Comparison of ENCODE assay signal across 27 cellular contexts in genomic region chr7:761101-761500, GRCh38.
"Had no signal": no experiment of that assay in that cellular context is flagged by ENCODE, and none has a peak within 500 bp of the region (broad histone marks: within the 10 kb centered on the region; RNA-seq: fewer than 3 reads in every experiment).

No MANE protein-coding gene starts in this region.

- H3K27ac Mint-ChIP-seq: stimulated activated naive B cell treated with anti-CD40 and anti-IgM and Interleukin-4, amounts not matched to agents 10 μg/mL and 1 μg/mL and 100 μg/mL, for 72 hours had no signal

- H3K4me1 ChIP-seq: left ventricle myocardium inferior, pancreas, prostate gland, testis, thyroid gland, transverse colon, vagina had no signal

- H3K9me3 Mint-ChIP-seq: immature natural killer cell; naive thymus-derived CD8-positive, alpha-beta T cell; nephron; neural crest cell; stimulated activated naive B cell treated with anti-CD40 and anti-IgM and Interleukin-4, amounts not matched to agents 10 μg/mL and 1 μg/mL and 100 μg/mL, for 72 hours had no signal

- ATAC-seq: naive thymus-derived CD8-positive, alpha-beta T cell; pancreas; right cardiac atrium; sciatic nerve; stimulated activated naive B cell treated with anti-CD40 and anti-IgM and Interleukin-4, amounts not matched to agents 10 μg/mL and 1 μg/mL and 100 μg/mL, for 72 hours; stimulated activated naive CD8-positive, alpha-beta T cell treated with anti-CD3 and anti-CD28 coated beads, Interleukin-15, Interleukin-2, amounts not matched to agents 100 U/mL and 50 U/mL, for 24 hours had no signal

- H3K4me1 Mint-ChIP-seq: immature natural killer cell; neural crest cell; stimulated activated naive B cell treated with anti-CD40 and anti-IgM and Interleukin-4, amounts not matched to agents 10 μg/mL and 1 μg/mL and 100 μg/mL, for 72 hours had no signal

- H3K27me3 Mint-ChIP-seq: naive thymus-derived CD8-positive, alpha-beta T cell; stimulated activated naive B cell treated with anti-CD40 and anti-IgM and Interleukin-4, amounts not matched to agents 10 μg/mL and 1 μg/mL and 100 μg/mL, for 72 hours had no signal

- H3K27me3 ChIP-seq: pancreas, stomach, testis, thyroid gland, transverse colon, upper lobe of left lung, vagina had no signal

- H3K4me3 Mint-ChIP-seq: immature natural killer cell; naive thymus-derived CD8-positive, alpha-beta T cell; nephron; neural crest cell; stimulated activated naive B cell treated with anti-CD40 and anti-IgM and Interleukin-4, amounts not matched to agents 10 μg/mL and 1 μg/mL and 100 μg/mL, for 72 hours had no signal

- H3K27ac ChIP-seq: left ventricle myocardium inferior, pancreas, prostate gland, skin epidermis, testis, thyroid gland, transverse colon, upper lobe of left lung, vagina had no signal

- DNase-seq: hypothalamus; immature natural killer cell; left ventricle myocardium inferior; mammary epithelial cell; mesenchymal stem cell; nucleus accumbens; retina; stimulated activated CD4-positive, alpha-beta T cell treated with anti-CD3 and anti-CD28 coated beads, Interleukin-12 subunit alpha, Interleukin-12 subunit beta, amount 100 ng/mL, for 4 hours; stimulated activated CD4-positive, alpha-beta T cell treated with anti-CD3 and anti-CD28 coated beads, Interleukin-15, amount 100 ng/mL, for 24 hours; stimulated activated CD4-positive, alpha-beta T cell treated with anti-CD3 and anti-CD28 coated beads, Interleukin-2, amount 100 ng/mL, for 24 hours; stimulated activated CD4-positive, alpha-beta T cell treated with anti-CD3 and anti-CD28 coated beads, Interleukin-4, amount 100 ng/mL, for 1 hour; stimulated activated naive B cell treated with anti-CD40 and anti-IgM and Interleukin-4, amounts not matched to agents 10 μg/mL and 1 μg/mL and 100 μg/mL, for 72 hours; stimulated activated naive CD8-positive, alpha-beta T cell treated with anti-CD3 and anti-CD28 coated beads, Interleukin-15, Interleukin-2, amounts not matched to agents 100 U/mL and 50 U/mL, for 24 hours; stomach; testis; thyroid gland; transverse colon; upper lobe of left lung had no signal

- H3K9me3 ChIP-seq: left ventricle myocardium inferior, pancreas, prostate gland, stomach, testis, thyroid gland, transverse colon, upper lobe of left lung, vagina had no signal

- H3K4me3 ChIP-seq: left ventricle myocardium inferior, pancreas, prostate gland, skin epidermis, stomach, testis, thyroid gland, transverse colon, upper lobe of left lung, vagina had no signal
